In genomic region chr9:109452761-109453160, GRCh38 we compare ENCODE assay signal across 1 cellular context.
TF ChIP-seq lines count a peak whose summit lies in the region.

No MANE protein-coding gene starts in this region.

TF ChIP-seq in HepG2, 621 proteins besides CTCF, POLR2A, EP300 and RAD21 (continued from another document):
- TF ChIP-seq, protein P1, sequence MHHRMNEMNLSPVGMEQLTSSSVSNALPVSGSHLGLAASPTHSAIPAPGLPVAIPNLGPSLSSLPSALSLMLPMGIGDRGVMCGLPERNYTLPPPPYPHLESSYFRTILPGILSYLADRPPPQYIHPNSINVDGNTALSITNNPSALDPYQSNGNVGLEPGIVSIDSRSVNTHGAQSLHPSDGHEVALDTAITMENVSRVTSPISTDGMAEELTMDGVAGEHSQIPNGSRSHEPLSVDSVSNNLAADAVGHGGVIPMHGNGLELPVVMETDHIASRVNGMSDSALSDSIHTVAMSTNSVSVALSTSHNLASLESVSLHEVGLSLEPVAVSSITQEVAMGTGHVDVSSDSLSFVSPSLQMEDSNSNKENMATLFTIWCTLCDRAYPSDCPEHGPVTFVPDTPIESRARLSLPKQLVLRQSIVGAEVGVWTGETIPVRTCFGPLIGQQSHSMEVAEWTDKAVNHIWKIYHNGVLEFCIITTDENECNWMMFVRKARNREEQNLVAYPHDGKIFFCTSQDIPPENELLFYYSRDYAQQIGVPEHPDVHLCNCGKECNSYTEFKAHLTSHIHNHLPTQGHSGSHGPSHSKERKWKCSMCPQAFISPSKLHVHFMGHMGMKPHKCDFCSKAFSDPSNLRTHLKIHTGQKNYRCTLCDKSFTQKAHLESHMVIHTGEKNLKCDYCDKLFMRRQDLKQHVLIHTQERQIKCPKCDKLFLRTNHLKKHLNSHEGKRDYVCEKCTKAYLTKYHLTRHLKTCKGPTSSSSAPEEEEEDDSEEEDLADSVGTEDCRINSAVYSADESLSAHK (CRISPR knock-in tag; IDR thresholded peaks at IDR 0.05; ENCODE audit: borderline replicate concordance), result no peak
- TF ChIP-seq, protein P2, sequence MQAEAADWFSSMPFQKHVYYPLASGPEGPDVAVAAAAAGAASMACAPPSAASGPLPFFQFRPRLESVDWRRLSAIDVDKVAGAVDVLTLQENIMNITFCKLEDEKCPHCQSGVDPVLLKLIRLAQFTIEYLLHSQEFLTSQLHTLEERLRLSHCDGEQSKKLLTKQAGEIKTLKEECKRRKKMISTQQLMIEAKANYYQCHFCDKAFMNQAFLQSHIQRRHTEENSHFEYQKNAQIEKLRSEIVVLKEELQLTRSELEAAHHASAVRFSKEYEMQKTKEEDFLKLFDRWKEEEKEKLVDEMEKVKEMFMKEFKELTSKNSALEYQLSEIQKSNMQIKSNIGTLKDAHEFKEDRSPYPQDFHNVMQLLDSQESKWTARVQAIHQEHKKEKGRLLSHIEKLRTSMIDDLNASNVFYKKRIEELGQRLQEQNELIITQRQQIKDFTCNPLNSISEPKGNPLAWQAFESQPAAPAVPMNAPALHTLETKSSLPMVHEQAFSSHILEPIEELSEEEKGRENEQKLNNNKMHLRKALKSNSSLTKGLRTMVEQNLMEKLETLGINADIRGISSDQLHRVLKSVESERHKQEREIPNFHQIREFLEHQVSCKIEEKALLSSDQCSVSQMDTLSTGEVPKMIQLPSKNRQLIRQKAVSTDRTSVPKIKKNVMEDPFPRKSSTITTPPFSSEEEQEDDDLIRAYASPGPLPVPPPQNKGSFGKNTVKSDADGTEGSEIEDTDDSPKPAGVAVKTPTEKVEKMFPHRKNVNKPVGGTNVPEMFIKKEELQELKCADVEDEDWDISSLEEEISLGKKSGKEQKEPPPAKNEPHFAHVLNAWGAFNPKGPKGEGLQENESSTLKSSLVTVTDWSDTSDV (CRISPR knock-in tag; IDR thresholded peaks at IDR 0.05), result no peak
- no peak for TF ChIP-seq POGZ (CRISPR knock-in tag; IDR thresholded peaks at IDR 0.05)
- TF ChIP-seq ZNF33A (CRISPR knock-in tag; IDR thresholded peaks at IDR 0.05; ENCODE audit: borderline replicate concordance), result no peak
- TF ChIP-seq KIAA2018 (CRISPR knock-in tag; IDR thresholded peaks at IDR 0.05; ENCODE audit: borderline replicate concordance), result no peak
- no peak for TF ChIP-seq HHEX (CRISPR knock-in tag; IDR thresholded peaks at IDR 0.05)
- TF ChIP-seq, protein P3, sequence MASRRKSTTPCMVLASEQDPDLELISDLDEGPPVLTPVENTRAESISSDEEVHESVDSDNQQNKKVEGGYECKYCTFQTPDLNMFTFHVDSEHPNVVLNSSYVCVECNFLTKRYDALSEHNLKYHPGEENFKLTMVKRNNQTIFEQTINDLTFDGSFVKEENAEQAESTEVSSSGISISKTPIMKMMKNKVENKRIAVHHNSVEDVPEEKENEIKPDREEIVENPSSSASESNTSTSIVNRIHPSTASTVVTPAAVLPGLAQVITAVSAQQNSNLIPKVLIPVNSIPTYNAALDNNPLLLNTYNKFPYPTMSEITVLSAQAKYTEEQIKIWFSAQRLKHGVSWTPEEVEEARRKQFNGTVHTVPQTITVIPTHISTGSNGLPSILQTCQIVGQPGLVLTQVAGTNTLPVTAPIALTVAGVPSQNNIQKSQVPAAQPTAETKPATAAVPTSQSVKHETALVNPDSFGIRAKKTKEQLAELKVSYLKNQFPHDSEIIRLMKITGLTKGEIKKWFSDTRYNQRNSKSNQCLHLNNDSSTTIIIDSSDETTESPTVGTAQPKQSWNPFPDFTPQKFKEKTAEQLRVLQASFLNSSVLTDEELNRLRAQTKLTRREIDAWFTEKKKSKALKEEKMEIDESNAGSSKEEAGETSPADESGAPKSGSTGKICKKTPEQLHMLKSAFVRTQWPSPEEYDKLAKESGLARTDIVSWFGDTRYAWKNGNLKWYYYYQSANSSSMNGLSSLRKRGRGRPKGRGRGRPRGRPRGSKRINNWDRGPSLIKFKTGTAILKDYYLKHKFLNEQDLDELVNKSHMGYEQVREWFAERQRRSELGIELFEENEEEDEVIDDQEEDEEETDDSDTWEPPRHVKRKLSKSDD (CRISPR knock-in tag; IDR thresholded peaks at IDR 0.05; ENCODE audit: low read depth), result no peak
TF ChIP-seq in HepG2: peak in this region for 0.
